In the genomic region with DNA sequence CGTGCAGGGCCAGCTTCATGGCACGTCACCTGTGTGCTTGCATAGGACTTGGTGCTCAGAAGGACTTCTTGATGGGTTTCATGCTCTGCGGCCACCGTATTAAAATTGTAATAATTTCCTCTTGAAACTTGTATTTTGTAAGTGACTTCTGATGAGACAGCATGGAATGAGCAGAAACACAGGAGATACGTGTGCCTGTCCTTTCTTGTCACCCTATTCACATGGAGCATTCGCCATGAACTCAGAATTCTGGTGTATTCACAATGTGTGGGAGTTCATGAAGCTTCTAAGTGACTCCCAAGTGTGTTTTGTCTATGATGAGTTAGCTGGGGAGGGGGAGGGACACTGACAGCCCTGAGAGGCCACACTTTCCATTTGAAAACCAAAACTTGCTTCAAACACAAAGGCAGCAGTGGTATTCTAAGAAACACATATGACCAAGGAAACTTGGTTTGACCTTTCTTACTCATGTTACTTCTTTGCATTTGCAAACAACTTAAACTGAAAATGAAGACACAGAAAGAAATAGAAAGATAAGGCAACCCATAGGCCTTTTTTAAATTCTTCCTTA, we compare ENCODE assay signal across 10 cellular contexts.
DNase-seq lines count a peak whose midpoint lies in the region; ATAC-seq, FAIRE-seq and TF ChIP-seq lines count a peak whose summit lies in the region.
"Had no signal": no experiment of that assay in that cellular context is flagged by ENCODE, and none has a peak within 500 bp of the region (broad histone marks: within the 10 kb centered on the region; RNA-seq: fewer than 3 reads in every experiment).

No MANE protein-coding gene starts in this region.

- no peaks in the 10 kb centered on the region for H3K9me3 ChIP-seq in small intestine (ENCODE audit: control insufficient read depth, low read depth)
- H3K9me3 ChIP-seq in osteoblast (ENCODE audit: low read depth, low read length) = no peaks in the 10 kb centered on the region

- H3K27me3 ChIP-seq in small intestine (ENCODE audit: control insufficient read depth in 2 of 2, insufficient read depth in 2 of 2, low read length in 2 of 2) = no peaks in the 10 kb centered on the region
- no peaks in the 10 kb centered on the region for H3K27me3 ChIP-seq in osteoblast (ENCODE audit: insufficient read depth, low read length)

- H2AFZ ChIP-seq in osteoblast (ENCODE audit: low read length) = no peak overlapping the region

- H3K36me3 ChIP-seq in small intestine (ENCODE audit: control insufficient read depth in 2 of 2, insufficient read depth in 2 of 2, low read length in 2 of 2) (no peaks in the 10 kb centered on the region), osteoblast (ENCODE audit: insufficient read depth, low read length) (no peaks in the 10 kb centered on the region)

- ATAC-seq in GM19043 (IDR thresholded peaks at IDR 0.05; ENCODE audit: low read depth, unreplicated experiment) (peak; percentile 62), HG02973 (IDR thresholded peaks at IDR 0.05; ENCODE audit: unreplicated experiment) (peak; percentile 76), HG03139 (IDR thresholded peaks at IDR 0.05; ENCODE audit: unreplicated experiment) (no peak)
- ATAC-seq: WTC11 had no signal

- H3K4me1 Mint-ChIP-seq in activated T-cell treated with anti-CD3 and anti-CD28 coated beads, Interleukin-2, amount 50 U/mL, for 24 hours (ENCODE audit: low read depth) = peaks cover 84% of the 10 kb centered on the region

- FAIRE-seq in small intestine (lab: Jason Lieb, UNC) = no peak
- FAIRE-seq: islet of Langerhans had no signal

- H3K27ac ChIP-seq in small intestine (ENCODE audit: low read depth in 1 of 2, low read length in 1 of 2) (peak overlapping the region in 1 of 2 donors; percentile 10), osteoblast (ENCODE audit: low read depth, low read length) (no peak overlapping the region)

- 88 to 90% (median 88%) methylated on average over 6 of the region's 6 CpGs for WGBS in small intestine, 3 donors

- peak overlapping the region; percentile 55 for H3K4me3 Mint-ChIP-seq in activated T-cell treated with anti-CD3 and anti-CD28 coated beads, Interleukin-2, amount 50 U/mL, for 24 hours
- H3K4me3 Mint-ChIP-seq: WTC11 had no signal

- peaks cover 52% of the 10 kb centered on the region for H3K36me3 Mint-ChIP-seq in activated T-cell treated with anti-CD3 and anti-CD28 coated beads, Interleukin-2, amount 50 U/mL, for 24 hours (ENCODE audit: low read depth)
- H3K36me3 Mint-ChIP-seq: WTC11 had no signal

- no peak for TF ChIP-seq CTCF in osteoblast (IDR thresholded peaks at IDR 0.05; ENCODE audit: extremely low read depth, low read depth, low read length)

- H3K27ac Mint-ChIP-seq in activated T-cell treated with anti-CD3 and anti-CD28 coated beads, Interleukin-2, amount 50 U/mL, for 24 hours = peak overlapping the region; percentile 96
- H3K27ac Mint-ChIP-seq: WTC11 had no signal

- no peaks in the 10 kb centered on the region for H3K79me2 ChIP-seq in osteoblast (ENCODE audit: insufficient read depth, low read length)

- no peaks in the 10 kb centered on the region for H3K9me3 Mint-ChIP-seq in activated T-cell treated with anti-CD3 and anti-CD28 coated beads, Interleukin-2, amount 50 U/mL, for 24 hours

- no peaks in the 10 kb centered on the region for H3K27me3 Mint-ChIP-seq in activated T-cell treated with anti-CD3 and anti-CD28 coated beads, Interleukin-2, amount 50 U/mL, for 24 hours

- no peak overlapping the region for H3K4me2 ChIP-seq in osteoblast (ENCODE audit: insufficient read depth, low read length)

- peak; percentile 55 for DNase-seq in activated T-cell treated with anti-CD3 and anti-CD28 coated beads, Interleukin-2, amount 50 U/mL, for 24 hours
- DNase-seq in stimulated activated CD4-positive, alpha-beta T cell treated with anti-CD3 and anti-CD28 coated beads, Interleukin-4, amount 100 ng/mL, for 24 hours = peak; percentile 73
- DNase-seq in small intestine (no peak), osteoblast (ENCODE audit: insufficient read length, low spot score, missing footprints) (no peak), Ammon's horn (ENCODE audit: low spot score) (no peak)

- H3K4me1 ChIP-seq in small intestine (ENCODE audit: control insufficient read depth in 2 of 2, insufficient read depth in 1 of 2, low read depth in 1 of 2, low read length in 1 of 2) = peaks cover 3 to 5% of the 10 kb centered on the region in 2 donors
- peaks cover 17% of the 10 kb centered on the region for H3K4me1 ChIP-seq in osteoblast (ENCODE audit: insufficient read depth, low read length)

- H3K4me3 ChIP-seq in small intestine (ENCODE audit: low read depth in 1 of 2, low read length in 2 of 2) (no peak overlapping the region), osteoblast (ENCODE audit: insufficient read depth, low read length) (no peak overlapping the region)

- H4K20me1 ChIP-seq in osteoblast (ENCODE audit: insufficient read depth, low read length) = no peaks in the 10 kb centered on the region

Comparison
In these comparisons a context has a peak if more than half of its experiments do, and no peak if none do; other contexts are left out.
1. DNase-seq: peak in activated T-cell treated with anti-CD3 and anti-CD28 coated beads, Interleukin-2, amount 50 U/mL, for 24 hours (single experiment) and stimulated activated CD4-positive, alpha-beta T cell treated with anti-CD3 and anti-CD28 coated beads, Interleukin-4, amount 100 ng/mL, for 24 hours (single experiment); none in small intestine (single experiment), osteoblast (single experiment) and Ammon's horn (single experiment).